1 cellular context compared by ENCODE assay signal in the genomic region with DNA sequence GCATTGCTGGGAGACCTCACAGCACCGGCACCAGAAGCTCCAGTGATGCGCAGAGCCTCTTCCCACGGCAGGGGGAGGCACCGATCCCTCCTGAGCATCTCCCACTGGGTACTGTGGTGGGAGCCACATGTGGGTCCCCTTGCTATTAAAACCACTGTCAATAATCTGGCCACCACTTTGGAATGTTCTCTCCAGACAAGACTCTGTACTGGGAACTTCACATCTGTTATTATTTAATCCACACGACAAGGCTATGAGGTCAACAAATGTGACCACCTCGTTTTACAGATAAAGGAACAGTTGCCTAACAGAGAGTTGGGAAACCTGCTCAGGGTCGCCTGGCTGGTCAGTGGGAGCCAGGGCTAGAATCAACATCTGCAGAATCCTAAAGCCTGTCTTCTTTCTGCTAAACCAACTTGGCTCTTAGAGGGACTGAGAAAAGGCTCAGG.
TF ChIP-seq lines count a peak whose summit lies in the region.

No MANE protein-coding gene starts in this region.

TF ChIP-seq in HepG2, 621 proteins besides CTCF, POLR2A, EP300 and RAD21 (continued from another document and continues in another):
- TF ChIP-seq, protein P1, sequence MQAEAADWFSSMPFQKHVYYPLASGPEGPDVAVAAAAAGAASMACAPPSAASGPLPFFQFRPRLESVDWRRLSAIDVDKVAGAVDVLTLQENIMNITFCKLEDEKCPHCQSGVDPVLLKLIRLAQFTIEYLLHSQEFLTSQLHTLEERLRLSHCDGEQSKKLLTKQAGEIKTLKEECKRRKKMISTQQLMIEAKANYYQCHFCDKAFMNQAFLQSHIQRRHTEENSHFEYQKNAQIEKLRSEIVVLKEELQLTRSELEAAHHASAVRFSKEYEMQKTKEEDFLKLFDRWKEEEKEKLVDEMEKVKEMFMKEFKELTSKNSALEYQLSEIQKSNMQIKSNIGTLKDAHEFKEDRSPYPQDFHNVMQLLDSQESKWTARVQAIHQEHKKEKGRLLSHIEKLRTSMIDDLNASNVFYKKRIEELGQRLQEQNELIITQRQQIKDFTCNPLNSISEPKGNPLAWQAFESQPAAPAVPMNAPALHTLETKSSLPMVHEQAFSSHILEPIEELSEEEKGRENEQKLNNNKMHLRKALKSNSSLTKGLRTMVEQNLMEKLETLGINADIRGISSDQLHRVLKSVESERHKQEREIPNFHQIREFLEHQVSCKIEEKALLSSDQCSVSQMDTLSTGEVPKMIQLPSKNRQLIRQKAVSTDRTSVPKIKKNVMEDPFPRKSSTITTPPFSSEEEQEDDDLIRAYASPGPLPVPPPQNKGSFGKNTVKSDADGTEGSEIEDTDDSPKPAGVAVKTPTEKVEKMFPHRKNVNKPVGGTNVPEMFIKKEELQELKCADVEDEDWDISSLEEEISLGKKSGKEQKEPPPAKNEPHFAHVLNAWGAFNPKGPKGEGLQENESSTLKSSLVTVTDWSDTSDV (CRISPR knock-in tag; IDR thresholded peaks at IDR 0.05), result no peak
- TF ChIP-seq IKZF4 (CRISPR knock-in tag; IDR thresholded peaks at IDR 0.05; ENCODE audit: borderline replicate concordance, low read depth, not compliant biosample characterization) (no peak), ATF7 (IDR thresholded peaks at IDR 0.05) (no peak), ATF7 (CRISPR knock-in tag; IDR thresholded peaks at IDR 0.05) (no peak), ZNF253 (CRISPR knock-in tag; IDR thresholded peaks at IDR 0.05; ENCODE audit: borderline replicate concordance) (no peak), ZNF543 (CRISPR knock-in tag; IDR thresholded peaks at IDR 0.05) (no peak), NPAS2 (CRISPR knock-in tag; IDR thresholded peaks at IDR 0.05; ENCODE audit: borderline replicate concordance) (no peak), RFXANK (CRISPR knock-in tag; IDR thresholded peaks at IDR 0.05) (no peak), ZNF556 (CRISPR knock-in tag; IDR thresholded peaks at IDR 0.05; ENCODE audit: borderline replicate concordance) (0 out of 2 replicates have a peak, but pooled peaks have one; percentile 34), CEBPB (IDR thresholded peaks at IDR 0.05; ENCODE audit: borderline replicate concordance, low read depth, low read length) (peak; percentile 91), SKI (IDR thresholded peaks at IDR 0.05; ENCODE audit: partially characterized antibody) (peak; percentile 33), MEIS1 (CRISPR knock-in tag; IDR thresholded peaks at IDR 0.05; ENCODE audit: borderline replicate concordance) (no peak), TCF7L2 (IDR thresholded peaks at IDR 0.05; ENCODE audit: low read depth, low read length) (no peak), DPF2 (CRISPR knock-in tag; IDR thresholded peaks at IDR 0.05; ENCODE audit: borderline replicate concordance, low read depth) (peak; percentile 62; the same call in 1 of the 2 replicates), PAWR (CRISPR knock-in tag; IDR thresholded peaks at IDR 0.05; ENCODE audit: borderline replicate concordance) (no peak), ZNF737 (CRISPR knock-in tag; IDR thresholded peaks at IDR 0.05; ENCODE audit: borderline replicate concordance) (no peak), ZBTB21 (CRISPR knock-in tag; IDR thresholded peaks at IDR 0.05) (no peak; the same call in 1 of the 2 replicates), GTF2F1 (IDR thresholded peaks at IDR 0.05; ENCODE audit: low read length) (no peak), RXRA (CRISPR knock-in tag; IDR thresholded peaks at IDR 0.05) (no peak; the same call in 1 of the 2 replicates), RFX1 (IDR thresholded peaks at IDR 0.05) (no peak), THAP11 (CRISPR knock-in tag; IDR thresholded peaks at IDR 0.05) (peak; percentile 43; the same call in 1 of the 2 replicates), PHF21A (CRISPR knock-in tag; IDR thresholded peaks at IDR 0.05) (peak; percentile 47; the same call in 1 of the 2 replicates), SMYD3 (CRISPR knock-in tag; IDR thresholded peaks at IDR 0.05) (no peak), HOXA9 (CRISPR knock-in tag; IDR thresholded peaks at IDR 0.05; ENCODE audit: borderline replicate concordance) (no peak), BCL6 (CRISPR knock-in tag; IDR thresholded peaks at IDR 0.05) (peak; percentile 65), SMAD1 (CRISPR knock-in tag; IDR thresholded peaks at IDR 0.05; ENCODE audit: borderline replicate concordance, low read depth) (no peak), RFX3 (CRISPR knock-in tag; IDR thresholded peaks at IDR 0.05) (no peak), ZNF678 (CRISPR knock-in tag; IDR thresholded peaks at IDR 0.05) (no peak), SOX5 (CRISPR knock-in tag; IDR thresholded peaks at IDR 0.05; ENCODE audit: borderline replicate concordance) (peak; percentile 44; the same call in 1 of the 2 replicates), ZBTB1 (CRISPR knock-in tag; IDR thresholded peaks at IDR 0.05; ENCODE audit: borderline replicate concordance) (no peak), FOXA1 (IDR thresholded peaks at IDR 0.05) (no peak), FOXA1 (CRISPR knock-in tag; IDR thresholded peaks at IDR 0.05) (peak; percentile 26; the same call in 1 of the 2 replicates)
- TF ChIP-seq, protein P2, sequence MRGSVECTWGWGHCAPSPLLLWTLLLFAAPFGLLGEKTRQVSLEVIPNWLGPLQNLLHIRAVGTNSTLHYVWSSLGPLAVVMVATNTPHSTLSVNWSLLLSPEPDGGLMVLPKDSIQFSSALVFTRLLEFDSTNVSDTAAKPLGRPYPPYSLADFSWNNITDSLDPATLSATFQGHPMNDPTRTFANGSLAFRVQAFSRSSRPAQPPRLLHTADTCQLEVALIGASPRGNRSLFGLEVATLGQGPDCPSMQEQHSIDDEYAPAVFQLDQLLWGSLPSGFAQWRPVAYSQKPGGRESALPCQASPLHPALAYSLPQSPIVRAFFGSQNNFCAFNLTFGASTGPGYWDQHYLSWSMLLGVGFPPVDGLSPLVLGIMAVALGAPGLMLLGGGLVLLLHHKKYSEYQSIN (CRISPR knock-in tag; IDR thresholded peaks at IDR 0.05; ENCODE audit: borderline replicate concordance), result no peak
- TF ChIP-seq, protein P3, sequence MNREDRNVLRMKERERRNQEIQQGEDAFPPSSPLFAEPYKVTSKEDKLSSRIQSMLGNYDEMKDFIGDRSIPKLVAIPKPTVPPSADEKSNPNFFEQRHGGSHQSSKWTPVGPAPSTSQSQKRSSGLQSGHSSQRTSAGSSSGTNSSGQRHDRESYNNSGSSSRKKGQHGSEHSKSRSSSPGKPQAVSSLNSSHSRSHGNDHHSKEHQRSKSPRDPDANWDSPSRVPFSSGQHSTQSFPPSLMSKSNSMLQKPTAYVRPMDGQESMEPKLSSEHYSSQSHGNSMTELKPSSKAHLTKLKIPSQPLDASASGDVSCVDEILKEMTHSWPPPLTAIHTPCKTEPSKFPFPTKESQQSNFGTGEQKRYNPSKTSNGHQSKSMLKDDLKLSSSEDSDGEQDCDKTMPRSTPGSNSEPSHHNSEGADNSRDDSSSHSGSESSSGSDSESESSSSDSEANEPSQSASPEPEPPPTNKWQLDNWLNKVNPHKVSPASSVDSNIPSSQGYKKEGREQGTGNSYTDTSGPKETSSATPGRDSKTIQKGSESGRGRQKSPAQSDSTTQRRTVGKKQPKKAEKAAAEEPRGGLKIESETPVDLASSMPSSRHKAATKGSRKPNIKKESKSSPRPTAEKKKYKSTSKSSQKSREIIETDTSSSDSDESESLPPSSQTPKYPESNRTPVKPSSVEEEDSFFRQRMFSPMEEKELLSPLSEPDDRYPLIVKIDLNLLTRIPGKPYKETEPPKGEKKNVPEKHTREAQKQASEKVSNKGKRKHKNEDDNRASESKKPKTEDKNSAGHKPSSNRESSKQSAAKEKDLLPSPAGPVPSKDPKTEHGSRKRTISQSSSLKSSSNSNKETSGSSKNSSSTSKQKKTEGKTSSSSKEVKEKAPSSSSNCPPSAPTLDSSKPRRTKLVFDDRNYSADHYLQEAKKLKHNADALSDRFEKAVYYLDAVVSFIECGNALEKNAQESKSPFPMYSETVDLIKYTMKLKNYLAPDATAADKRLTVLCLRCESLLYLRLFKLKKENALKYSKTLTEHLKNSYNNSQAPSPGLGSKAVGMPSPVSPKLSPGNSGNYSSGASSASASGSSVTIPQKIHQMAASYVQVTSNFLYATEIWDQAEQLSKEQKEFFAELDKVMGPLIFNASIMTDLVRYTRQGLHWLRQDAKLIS (CRISPR knock-in tag; IDR thresholded peaks at IDR 0.05), result no peak
- TF ChIP-seq, protein P4, sequence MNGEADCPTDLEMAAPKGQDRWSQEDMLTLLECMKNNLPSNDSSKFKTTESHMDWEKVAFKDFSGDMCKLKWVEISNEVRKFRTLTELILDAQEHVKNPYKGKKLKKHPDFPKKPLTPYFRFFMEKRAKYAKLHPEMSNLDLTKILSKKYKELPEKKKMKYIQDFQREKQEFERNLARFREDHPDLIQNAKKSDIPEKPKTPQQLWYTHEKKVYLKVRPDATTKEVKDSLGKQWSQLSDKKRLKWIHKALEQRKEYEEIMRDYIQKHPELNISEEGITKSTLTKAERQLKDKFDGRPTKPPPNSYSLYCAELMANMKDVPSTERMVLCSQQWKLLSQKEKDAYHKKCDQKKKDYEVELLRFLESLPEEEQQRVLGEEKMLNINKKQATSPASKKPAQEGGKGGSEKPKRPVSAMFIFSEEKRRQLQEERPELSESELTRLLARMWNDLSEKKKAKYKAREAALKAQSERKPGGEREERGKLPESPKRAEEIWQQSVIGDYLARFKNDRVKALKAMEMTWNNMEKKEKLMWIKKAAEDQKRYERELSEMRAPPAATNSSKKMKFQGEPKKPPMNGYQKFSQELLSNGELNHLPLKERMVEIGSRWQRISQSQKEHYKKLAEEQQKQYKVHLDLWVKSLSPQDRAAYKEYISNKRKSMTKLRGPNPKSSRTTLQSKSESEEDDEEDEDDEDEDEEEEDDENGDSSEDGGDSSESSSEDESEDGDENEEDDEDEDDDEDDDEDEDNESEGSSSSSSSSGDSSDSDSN (CRISPR knock-in tag; IDR thresholded peaks at IDR 0.05), result no peak
- TF ChIP-seq, protein P5, sequence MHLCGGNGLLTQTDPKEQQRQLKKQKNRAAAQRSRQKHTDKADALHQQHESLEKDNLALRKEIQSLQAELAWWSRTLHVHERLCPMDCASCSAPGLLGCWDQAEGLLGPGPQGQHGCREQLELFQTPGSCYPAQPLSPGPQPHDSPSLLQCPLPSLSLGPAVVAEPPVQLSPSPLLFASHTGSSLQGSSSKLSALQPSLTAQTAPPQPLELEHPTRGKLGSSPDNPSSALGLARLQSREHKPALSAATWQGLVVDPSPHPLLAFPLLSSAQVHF (CRISPR knock-in tag; IDR thresholded peaks at IDR 0.05), result no peak
- TF ChIP-seq, protein P6, sequence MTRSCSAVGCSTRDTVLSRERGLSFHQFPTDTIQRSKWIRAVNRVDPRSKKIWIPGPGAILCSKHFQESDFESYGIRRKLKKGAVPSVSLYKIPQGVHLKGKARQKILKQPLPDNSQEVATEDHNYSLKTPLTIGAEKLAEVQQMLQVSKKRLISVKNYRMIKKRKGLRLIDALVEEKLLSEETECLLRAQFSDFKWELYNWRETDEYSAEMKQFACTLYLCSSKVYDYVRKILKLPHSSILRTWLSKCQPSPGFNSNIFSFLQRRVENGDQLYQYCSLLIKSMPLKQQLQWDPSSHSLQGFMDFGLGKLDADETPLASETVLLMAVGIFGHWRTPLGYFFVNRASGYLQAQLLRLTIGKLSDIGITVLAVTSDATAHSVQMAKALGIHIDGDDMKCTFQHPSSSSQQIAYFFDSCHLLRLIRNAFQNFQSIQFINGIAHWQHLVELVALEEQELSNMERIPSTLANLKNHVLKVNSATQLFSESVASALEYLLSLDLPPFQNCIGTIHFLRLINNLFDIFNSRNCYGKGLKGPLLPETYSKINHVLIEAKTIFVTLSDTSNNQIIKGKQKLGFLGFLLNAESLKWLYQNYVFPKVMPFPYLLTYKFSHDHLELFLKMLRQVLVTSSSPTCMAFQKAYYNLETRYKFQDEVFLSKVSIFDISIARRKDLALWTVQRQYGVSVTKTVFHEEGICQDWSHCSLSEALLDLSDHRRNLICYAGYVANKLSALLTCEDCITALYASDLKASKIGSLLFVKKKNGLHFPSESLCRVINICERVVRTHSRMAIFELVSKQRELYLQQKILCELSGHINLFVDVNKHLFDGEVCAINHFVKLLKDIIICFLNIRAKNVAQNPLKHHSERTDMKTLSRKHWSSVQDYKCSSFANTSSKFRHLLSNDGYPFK (CRISPR knock-in tag; IDR thresholded peaks at IDR 0.05; ENCODE audit: borderline replicate concordance), result no peak
- TF ChIP-seq, protein P7, sequence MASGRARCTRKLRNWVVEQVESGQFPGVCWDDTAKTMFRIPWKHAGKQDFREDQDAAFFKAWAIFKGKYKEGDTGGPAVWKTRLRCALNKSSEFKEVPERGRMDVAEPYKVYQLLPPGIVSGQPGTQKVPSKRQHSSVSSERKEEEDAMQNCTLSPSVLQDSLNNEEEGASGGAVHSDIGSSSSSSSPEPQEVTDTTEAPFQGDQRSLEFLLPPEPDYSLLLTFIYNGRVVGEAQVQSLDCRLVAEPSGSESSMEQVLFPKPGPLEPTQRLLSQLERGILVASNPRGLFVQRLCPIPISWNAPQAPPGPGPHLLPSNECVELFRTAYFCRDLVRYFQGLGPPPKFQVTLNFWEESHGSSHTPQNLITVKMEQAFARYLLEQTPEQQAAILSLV (CRISPR knock-in tag; IDR thresholded peaks at IDR 0.05; ENCODE audit: borderline replicate concordance), result no peak
- TF ChIP-seq, protein P8, sequence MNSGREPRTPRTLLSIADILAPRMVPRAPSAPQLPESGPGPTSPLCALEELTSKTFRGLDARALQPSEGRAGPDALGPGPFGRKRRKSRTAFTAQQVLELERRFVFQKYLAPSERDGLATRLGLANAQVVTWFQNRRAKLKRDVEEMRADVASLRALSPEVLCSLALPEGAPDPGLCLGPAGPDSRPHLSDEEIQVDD (CRISPR knock-in tag; IDR thresholded peaks at IDR 0.05; ENCODE audit: borderline replicate concordance), result no peak
- TF ChIP-seq, protein P9, sequence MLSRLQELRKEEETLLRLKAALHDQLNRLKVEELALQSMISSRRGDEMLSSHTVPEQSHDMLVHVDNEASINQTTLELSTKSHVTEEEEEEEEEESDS (CRISPR knock-in tag; IDR thresholded peaks at IDR 0.05; ENCODE audit: borderline replicate concordance), result no peak
- TF ChIP-seq, protein P10, sequence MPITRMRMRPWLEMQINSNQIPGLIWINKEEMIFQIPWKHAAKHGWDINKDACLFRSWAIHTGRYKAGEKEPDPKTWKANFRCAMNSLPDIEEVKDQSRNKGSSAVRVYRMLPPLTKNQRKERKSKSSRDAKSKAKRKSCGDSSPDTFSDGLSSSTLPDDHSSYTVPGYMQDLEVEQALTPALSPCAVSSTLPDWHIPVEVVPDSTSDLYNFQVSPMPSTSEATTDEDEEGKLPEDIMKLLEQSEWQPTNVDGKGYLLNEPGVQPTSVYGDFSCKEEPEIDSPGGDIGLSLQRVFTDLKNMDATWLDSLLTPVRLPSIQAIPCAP (CRISPR knock-in tag; IDR thresholded peaks at IDR 0.05; ENCODE audit: low read depth), result no peak
- TF ChIP-seq, protein P11, sequence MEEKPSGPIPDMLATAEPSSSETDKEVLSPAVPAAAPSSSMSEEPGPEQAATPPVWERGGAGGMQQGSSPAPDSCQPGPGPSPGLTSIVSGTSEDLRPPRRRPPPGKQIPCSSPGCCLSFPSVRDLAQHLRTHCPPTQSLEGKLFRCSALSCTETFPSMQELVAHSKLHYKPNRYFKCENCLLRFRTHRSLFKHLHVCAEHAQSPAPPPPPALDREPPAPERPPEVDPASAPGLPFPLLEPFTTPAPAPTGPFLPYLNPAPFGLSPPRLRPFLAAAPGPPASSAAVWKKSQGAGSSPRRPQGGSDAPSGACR (CRISPR knock-in tag; IDR thresholded peaks at IDR 0.05), result no peak
